ENCODE assay signal across 8 cellular contexts in the genomic region with DNA sequence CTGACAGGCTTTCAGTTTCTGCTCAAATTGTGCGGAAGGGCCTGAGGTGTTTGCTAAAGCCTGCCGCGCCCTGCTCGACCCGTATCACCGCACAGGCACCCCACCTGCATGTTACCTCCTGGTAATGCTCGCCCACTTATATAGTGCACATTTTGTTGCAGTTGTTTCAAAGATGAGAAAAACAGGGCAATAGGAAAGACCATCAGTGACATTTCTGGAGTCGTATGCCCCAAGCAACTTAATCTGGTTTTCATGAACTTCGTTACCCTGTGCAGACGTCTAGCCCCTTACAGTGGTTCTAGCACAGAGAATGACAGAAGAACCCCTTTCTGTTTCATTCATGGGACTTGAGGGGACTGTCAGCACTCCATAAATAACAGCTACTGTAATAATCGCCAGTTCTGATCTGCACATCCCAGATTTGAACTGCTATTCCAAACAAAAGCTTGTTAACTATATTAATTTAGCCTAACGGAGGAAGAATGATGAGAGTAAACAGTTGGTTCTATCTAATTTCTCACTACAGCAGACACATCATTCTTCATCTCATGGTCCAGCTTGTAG. TPM values are rescaled to one million over a fixed set of nuclear protein-coding genes. Genes with fewer than 3 reads are reported as not detected.
DNase-seq lines count a peak whose midpoint lies in the region; ATAC-seq lines count a peak whose summit lies in the region.

No MANE protein-coding gene starts in this region.

- CTCF ChIA-PET in T-cell (lab: Charles Lee): interaction anchor here (0.5 to 2.0 kb wide), 5 partner anchors 20 to 802 kb away, joined by 3 to 12 read pairs (median 5); no protein-coding TSS in a partner anchor

- H3K9me3 ChIP-seq in right cardiac atrium (ENCODE audit: control insufficient read depth, low read length): no peaks in the 10 kb centered on the region

- H3K4me1 ChIP-seq in right cardiac atrium (ENCODE audit: control insufficient read depth, insufficient read depth, low read length): no peaks in the 10 kb centered on the region

- H3K27ac Mint-ChIP-seq in T-helper 1 cell treated with Interleukin-12 subunit alpha and Interleukin-12 subunit beta and Interleukin-4 antibody, amounts not matched to agents 30 μg/mL and 1 μg/mL, for 36 hours: peak overlapping the region; percentile 91
- peak overlapping the region; percentile 93 to 95 for H3K27ac Mint-ChIP-seq in T-cell
- peak overlapping the region; percentile 82 for H3K27ac Mint-ChIP-seq in stimulated activated effector memory CD8-positive, alpha-beta T cell treated with anti-CD3 and anti-CD28 coated beads, Interleukin-12 subunit alpha, Interleukin-12 subunit beta, amount 100 ng/mL, for 72 hours

- intact Hi-C loops in right cardiac atrium (cut with DNase I): no loop called here

- peak overlapping the region; percentile 80 for H3K4me3 Mint-ChIP-seq in T-helper 1 cell treated with Interleukin-12 subunit alpha and Interleukin-12 subunit beta and Interleukin-4 antibody, amounts not matched to agents 30 μg/mL and 1 μg/mL, for 36 hours
- H3K4me3 Mint-ChIP-seq in T-cell: peak overlapping the region; percentile 58 to 90 (median 89)
- peak overlapping the region; percentile 54 for H3K4me3 Mint-ChIP-seq in stimulated activated effector memory CD8-positive, alpha-beta T cell treated with anti-CD3 and anti-CD28 coated beads, Interleukin-12 subunit alpha, Interleukin-12 subunit beta, amount 100 ng/mL, for 72 hours

- DNase-seq in T-helper 1 cell (no peak), T-cell (no peak), right cardiac atrium (no peak), foreskin melanocyte (no peak), UCSD-AML1 (lab: John Stamatoyannopoulos, UW; ENCODE audit: unreplicated experiment) (no peak)
- no peak for DNase-seq in stimulated activated effector memory CD8-positive, alpha-beta T cell treated with anti-CD3 and anti-CD28 coated beads, Interleukin-12 subunit alpha, Interleukin-12 subunit beta, amount 100 ng/mL, for 72 hours (ENCODE audit: low spot score in 2 of 2)

- ATAC-seq in HG02938 (IDR thresholded peaks at IDR 0.05; ENCODE audit: unreplicated experiment): peak; percentile 10
- ATAC-seq in T-cell (replicated peaks in 1 of 4): peak in 2 of 4 experiments; percentile 1 to 3
- ATAC-seq in right cardiac atrium: no peak
- no peak for ATAC-seq in stimulated activated effector memory CD8-positive, alpha-beta T cell treated with anti-CD3 and anti-CD28 coated beads, Interleukin-12 subunit alpha, Interleukin-12 subunit beta, amount 100 ng/mL, for 72 hours

- H3K4me3 ChIP-seq in right cardiac atrium (ENCODE audit: low read length): peak overlapping the region; percentile 75

- POLR2A ChIA-PET in T-cell (lab: Charles Lee): no interaction called here

- peaks cover 6% of the 10 kb centered on the region for H3K36me3 Mint-ChIP-seq in T-helper 1 cell treated with Interleukin-12 subunit alpha and Interleukin-12 subunit beta and Interleukin-4 antibody, amounts not matched to agents 30 μg/mL and 1 μg/mL, for 36 hours (ENCODE audit: low read depth)
- H3K36me3 Mint-ChIP-seq in T-cell: peaks cover 12% of the 10 kb centered on the region
- H3K36me3 Mint-ChIP-seq in stimulated activated effector memory CD8-positive, alpha-beta T cell treated with anti-CD3 and anti-CD28 coated beads, Interleukin-12 subunit alpha, Interleukin-12 subunit beta, amount 100 ng/mL, for 72 hours: peaks cover 48% of the 10 kb centered on the region

- WGBS in right cardiac atrium: 16% methylated on average over 12 of the region's 12 CpGs

- peaks cover 4% of the 10 kb centered on the region for H3K27me3 Mint-ChIP-seq in T-helper 1 cell treated with Interleukin-12 subunit alpha and Interleukin-12 subunit beta and Interleukin-4 antibody, amounts not matched to agents 30 μg/mL and 1 μg/mL, for 36 hours (ENCODE audit: low read depth)
- no peaks in the 10 kb centered on the region for H3K27me3 Mint-ChIP-seq in T-cell

- H3K27ac ChIP-seq in right cardiac atrium (ENCODE audit: low read length): peak overlapping the region; percentile 61

- no peaks in the 10 kb centered on the region for H3K27me3 ChIP-seq in right cardiac atrium (ENCODE audit: control insufficient read depth, insufficient read depth)

- peaks cover 30% of the 10 kb centered on the region for H3K4me1 Mint-ChIP-seq in T-helper 1 cell treated with Interleukin-12 subunit alpha and Interleukin-12 subunit beta and Interleukin-4 antibody, amounts not matched to agents 30 μg/mL and 1 μg/mL, for 36 hours (ENCODE audit: low read depth)
- H3K4me1 Mint-ChIP-seq in T-cell: peaks cover 41 to 48% (median 46%) of the 10 kb centered on the region in 3 donors
- H3K4me1 Mint-ChIP-seq in stimulated activated effector memory CD8-positive, alpha-beta T cell treated with anti-CD3 and anti-CD28 coated beads, Interleukin-12 subunit alpha, Interleukin-12 subunit beta, amount 100 ng/mL, for 72 hours: peaks cover 44% of the 10 kb centered on the region

- H3K9me3 Mint-ChIP-seq in T-helper 1 cell treated with Interleukin-12 subunit alpha and Interleukin-12 subunit beta and Interleukin-4 antibody, amounts not matched to agents 30 μg/mL and 1 μg/mL, for 36 hours: no peaks in the 10 kb centered on the region
- no peaks in the 10 kb centered on the region for H3K9me3 Mint-ChIP-seq in T-cell
- H3K9me3 Mint-ChIP-seq in stimulated activated effector memory CD8-positive, alpha-beta T cell treated with anti-CD3 and anti-CD28 coated beads, Interleukin-12 subunit alpha, Interleukin-12 subunit beta, amount 100 ng/mL, for 72 hours: no peaks in the 10 kb centered on the region

RNA-seq across cellular contexts. Expression of a gene that starts 0.9 kb away (rescaled TPM):
- total RNA-seq in T-cell: 10 to 100 TPM; 55.3 to 78.7 (median 68.8) TPM
- total RNA-seq in right cardiac atrium: 10 to 100 TPM; 41.8 to 56.0 (median 47.1) TPM
- polyA plus RNA-seq in right cardiac atrium: 26.7 TPM
